Comparison of ENCODE assay signal across 17 cellular contexts in the genomic region with DNA sequence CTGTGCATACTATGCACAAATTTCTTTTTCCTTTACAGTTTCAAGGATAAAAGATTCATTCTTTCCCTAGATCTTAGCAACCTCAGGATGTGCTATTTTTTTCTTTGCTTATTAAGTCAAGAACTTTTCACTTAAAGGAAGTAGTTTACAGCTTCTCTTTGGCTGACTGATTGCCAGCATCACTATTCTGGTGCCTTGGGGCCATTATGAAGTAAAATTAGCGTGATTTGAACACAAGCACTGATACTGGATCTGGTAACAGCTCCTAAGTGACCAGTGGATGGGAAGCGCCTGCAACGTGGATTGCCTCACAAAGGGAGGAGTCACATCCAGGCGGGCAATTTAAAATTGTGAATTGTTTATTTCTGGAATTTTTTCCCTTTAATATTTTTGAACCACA.
A peak's percentile ranks its signal among the peaks of the same experiment; 100 is the strongest.
DNase-seq lines count a peak whose midpoint lies in the region; ATAC-seq, FAIRE-seq and TF ChIP-seq lines count a peak whose summit lies in the region.
"Had no signal": no experiment of that assay in that cellular context is flagged by ENCODE, and none has a peak within 500 bp of the region (broad histone marks: within the 10 kb centered on the region; RNA-seq: fewer than 3 reads in every experiment).

No MANE protein-coding gene starts in this region.

- H3K36me3 ChIP-seq in SK-N-MC (ENCODE audit: insufficient read depth, low read length) (peaks cover 9% of the 10 kb centered on the region; the same call in 1 of the 2 replicates), endothelial cell of umbilical vein (ENCODE audit: control insufficient read depth in 2 of 2, extremely low read depth in 1 of 2, insufficient read depth in 2 of 2, low read length in 2 of 2) (no peaks in the 10 kb centered on the region)

- dilution Hi-C loops in endothelial cell of umbilical vein (cut with MboI; ENCODE audit: extremely low pct_ligation_motif_present, low sequenced_read_pairs) = no loop called here

- H3K4me1 ChIP-seq in endothelial cell of umbilical vein (ENCODE audit: control insufficient read depth, extremely low read depth, insufficient read depth, low read length) = no peaks in the 10 kb centered on the region

- intact Hi-C loops in endothelial cell of umbilical vein (cut with micrococcal nuclease) = no loop called here
- intact Hi-C loops in activated naive CD4-positive, alpha-beta T cell treated with anti-CD3 and anti-CD28 coated beads for 36 hours (cut with micrococcal nuclease) = no loop called here

- POLR2A ChIA-PET in endothelial cell of umbilical vein (lab: Charles Lee) = no interaction called here

- CTCF ChIA-PET in endothelial cell of umbilical vein (lab: Charles Lee) = interaction anchor here (0.7 to 1.3 kb wide), 3 partner anchors 9 to 31 kb away, joined by 3 read pairs; no protein-coding TSS in a partner anchor
- CTCF ChIA-PET in activated naive CD4-positive, alpha-beta T cell treated with anti-CD3 and anti-CD28 coated beads for 36 hours (lab: Charles Lee) = interaction anchor here (0.6 to 2.6 kb wide), 3 partner anchors 8 to 148 kb away, joined by 3 to 7 read pairs (median 3); no protein-coding TSS in a partner anchor

- no peak for FAIRE-seq in endothelial cell of umbilical vein (lab: Jason Lieb, UNC)
- FAIRE-seq: D721Med, G401.6 had no signal

- no peaks in the 10 kb centered on the region for H3K9me1 ChIP-seq in endothelial cell of umbilical vein (replicated peaks; ENCODE audit: control insufficient read depth, extremely low read depth, insufficient read depth, low read length)

- H3K4me3 Mint-ChIP-seq in naive B cell = peak overlapping the region in 1 of 8 donors; percentile 30
- no peak overlapping the region for H3K4me3 Mint-ChIP-seq in activated naive CD4-positive, alpha-beta T cell treated with anti-CD3 and anti-CD28 coated beads for 36 hours
- H3K4me3 Mint-ChIP-seq: CD4-positive, CD25-positive, alpha-beta regulatory T cell had no signal

- H3K9me3 ChIP-seq in SK-N-MC (ENCODE audit: low read depth, low read length) (no peaks in the 10 kb centered on the region), endothelial cell of umbilical vein (replicated peaks; ENCODE audit: control insufficient read depth, insufficient read depth, low read length) (no peaks in the 10 kb centered on the region)
- H3K9me3 ChIP-seq: Caco-2 had no signal

- H3K4me1 Mint-ChIP-seq in naive B cell = peaks cover 56 to 78% (median 77%) of the 10 kb centered on the region in 3 donors
- peaks cover 60% of the 10 kb centered on the region for H3K4me1 Mint-ChIP-seq in activated naive CD4-positive, alpha-beta T cell treated with anti-CD3 and anti-CD28 coated beads for 36 hours (ENCODE audit: low read depth)

- peak in 1 of 2 donors; percentile 34 for ATAC-seq in naive B cell (ENCODE audit: low read depth in 2 of 2)

- DNase-seq in COLO829 (ENCODE audit: low spot score) (peak; percentile 35), SK-N-MC (ENCODE audit: low read depth, low spot score) (no peak), endothelial cell of umbilical vein (ENCODE audit: low read depth, low spot score) (peak; percentile 29), naive B cell (no peak), KG1 (lab: John Stamatoyannopoulos, UW) (no peak), occipital lobe (lab: John Stamatoyannopoulos, UW) (no peak), C1 segment of cervical spinal cord (lab: John Stamatoyannopoulos, UW) (no peak)
- no peak for DNase-seq in activated naive CD4-positive, alpha-beta T cell treated with anti-CD3 and anti-CD28 coated beads for 36 hours
- DNase-seq: 8988T; Caco-2; CD4-positive, CD25-positive, alpha-beta regulatory T cell; CD8-positive, alpha-beta memory T cell; GOT3; H7 had no signal

- H3K9ac ChIP-seq in SK-N-MC (ENCODE audit: insufficient read length) = no peak overlapping the region
- H3K9ac ChIP-seq in endothelial cell of umbilical vein (replicated peaks; ENCODE audit: extremely low read depth, insufficient read depth, low read length) = no peak overlapping the region
- H3K9ac ChIP-seq: BLaER1 treated with 17β-estradiol and CSF1 and Interleukin-3, amounts not matched to agents 10 nM and 100 nM had no signal

- H3K4me3 ChIP-seq in SK-N-MC (no peak overlapping the region), endothelial cell of umbilical vein (replicated peaks in 1 of 3; ENCODE audit: insufficient read depth in 1 of 3, low read depth in 1 of 3, low read length in 3 of 3) (no peak overlapping the region)
- H3K4me3 ChIP-seq: BLaER1 treated with 17β-estradiol and CSF1 and Interleukin-3, amounts not matched to agents 10 nM and 100 nM had no signal

- no TSS peak for BruUV-seq in endothelial cell of umbilical vein (replicated peaks; lab: Mats Ljungman, UMichigan)

- peaks cover 38% of the 10 kb centered on the region for H3K79me2 ChIP-seq in endothelial cell of umbilical vein (ENCODE audit: control insufficient read depth, insufficient read depth, low read length)

- H3K4me2 ChIP-seq in endothelial cell of umbilical vein (ENCODE audit: insufficient read depth, low read length) = no peak overlapping the region
- H3K4me2 ChIP-seq: BLaER1 treated with 17β-estradiol and CSF1 and Interleukin-3, amounts not matched to agents 10 nM and 100 nM had no signal

- H3K36me3 Mint-ChIP-seq in naive B cell = peaks cover 0 to 9% of the 10 kb centered on the region in 2 donors
- peaks cover 1% of the 10 kb centered on the region for H3K36me3 Mint-ChIP-seq in activated naive CD4-positive, alpha-beta T cell treated with anti-CD3 and anti-CD28 coated beads for 36 hours (ENCODE audit: low read depth)

- no peaks in the 10 kb centered on the region for H3K27me3 ChIP-seq in endothelial cell of umbilical vein (ENCODE audit: control insufficient read depth in 2 of 2, insufficient read depth in 2 of 2, low read length in 2 of 2)
- H3K27me3 ChIP-seq: BLaER1 treated with 17β-estradiol and CSF1 and Interleukin-3, amounts not matched to agents 10 nM and 100 nM had no signal

- peaks cover 2% of the 10 kb centered on the region for H4K20me1 ChIP-seq in endothelial cell of umbilical vein (replicated peaks; ENCODE audit: control insufficient read depth, extremely low read depth, insufficient read depth, low read length)

- peak overlapping the region in 4 of 6 donors; percentile 17 to 86 (median 56) for H3K27ac Mint-ChIP-seq in naive B cell
- no peak overlapping the region for H3K27ac Mint-ChIP-seq in activated naive CD4-positive, alpha-beta T cell treated with anti-CD3 and anti-CD28 coated beads for 36 hours

- H3K9me3 Mint-ChIP-seq in naive B cell = no peaks in the 10 kb centered on the region
- H3K9me3 Mint-ChIP-seq in activated naive CD4-positive, alpha-beta T cell treated with anti-CD3 and anti-CD28 coated beads for 36 hours = no peaks in the 10 kb centered on the region
- H3K9me3 Mint-ChIP-seq: CD4-positive, CD25-positive, alpha-beta regulatory T cell; CD8-positive, alpha-beta memory T cell had no signal

- no peaks in the 10 kb centered on the region for H3K27me3 Mint-ChIP-seq in naive B cell
- H3K27me3 Mint-ChIP-seq in activated naive CD4-positive, alpha-beta T cell treated with anti-CD3 and anti-CD28 coated beads for 36 hours (ENCODE audit: low read depth) = no peaks in the 10 kb centered on the region
- H3K27me3 Mint-ChIP-seq: CD4-positive, CD25-positive, alpha-beta regulatory T cell had no signal

- no peak for TF ChIP-seq POLR2A in endothelial cell of umbilical vein (IDR thresholded peaks at IDR 0.05; ENCODE audit: low read depth, low read length)

- H3K27ac ChIP-seq in SK-N-MC (peak overlapping the region; percentile 65; the same call in 1 of the 2 replicates), endothelial cell of umbilical vein (ENCODE audit: insufficient read depth, low read depth, low read length) (no peak overlapping the region)
- H3K27ac ChIP-seq: BLaER1 treated with 17β-estradiol and CSF1 and Interleukin-3, amounts not matched to agents 10 nM and 100 nM had no signal

- TF ChIP-seq CTCF in endothelial cell of umbilical vein (IDR thresholded peaks at IDR 0.05; ENCODE audit: extremely low read depth in 1 of 2, insufficient read depth in 1 of 2, low read depth in 1 of 2, low read length in 2 of 2) = no peak

- H2AFZ ChIP-seq in endothelial cell of umbilical vein (ENCODE audit: low read depth, low read length) = no peak overlapping the region

TF ChIP-seq in endothelial cell of umbilical vein, 7 proteins besides CTCF, POLR2A, EP300 and RAD21:
- TF ChIP-seq POLR2AphosphoS5 (IDR thresholded peaks at IDR 0.05; ENCODE audit: insufficient read depth, low read depth, low read length) (no peak), EZH2 (IDR thresholded peaks at IDR 0.05; ENCODE audit: borderline replicate concordance, low read depth, low read length, severe bottlenecking) (no peak), GATA2 (IDR thresholded peaks at IDR 0.05; ENCODE audit: insufficient read depth, insufficient read length, low read depth, low read length) (no peak), MAX (IDR thresholded peaks at IDR 0.05; ENCODE audit: insufficient read depth, insufficient read length) (no peak), JUN (IDR thresholded peaks at IDR 0.05; ENCODE audit: borderline replicate concordance, insufficient read depth, insufficient read length, low read depth) (no peak), FOS (IDR thresholded peaks at IDR 0.05; ENCODE audit: borderline replicate concordance, insufficient read depth, low read length) (no peak), MYC (IDR thresholded peaks at IDR 0.05; ENCODE audit: low read depth, low read length) (no peak)

Comparison
In these comparisons a context has a peak if more than half of its experiments do, and no peak if none do; other contexts are left out.
1. DNase-seq: peak in COLO829 (single experiment) and endothelial cell of umbilical vein (single experiment); none in SK-N-MC (single experiment), naive B cell (single experiment), KG1 (single experiment), occipital lobe (single experiment), C1 segment of cervical spinal cord (0 of 14) and activated naive CD4-positive, alpha-beta T cell treated with anti-CD3 and anti-CD28 coated beads for 36 hours (single experiment).